8 cellular contexts compared by ENCODE assay signal in genomic region chr15:58475573-58476524, GRCh38. TPM values are rescaled to one million over a fixed set of nuclear protein-coding genes. Genes with fewer than 3 reads are reported as not detected.
DNase-seq lines count a peak whose midpoint lies in the region; ATAC-seq lines count a peak whose summit lies in the region.

No MANE protein-coding gene starts in this region.

- H3K9me3 Mint-ChIP-seq in activated naive CD8-positive, alpha-beta T cell treated with anti-CD3 and anti-CD28 coated beads for 36 hours = peaks cover 8% of the 10 kb centered on the region

- DNase-seq in Daoy (ENCODE audit: low read depth) (peak; percentile 70), NCI-H187 treated with DMSO at 0.1 percent for 48 hours (lab: John Stamatoyannopoulos, UW) (peak; percentile 71), left lobe of liver (ENCODE audit: low spot score) (peak; percentile 83)
- no peak for DNase-seq in activated naive CD8-positive, alpha-beta T cell treated with anti-CD3 and anti-CD28 coated beads for 36 hours

- H3K27me3 Mint-ChIP-seq in activated naive CD8-positive, alpha-beta T cell treated with anti-CD3 and anti-CD28 coated beads for 36 hours = no peaks in the 10 kb centered on the region

- ATAC-seq in left lobe of liver = peak; percentile 74
- no peak for ATAC-seq in GM18520 (IDR thresholded peaks at IDR 0.05; ENCODE audit: unreplicated experiment)
- no peak for ATAC-seq in GM18907 (IDR thresholded peaks at IDR 0.05; ENCODE audit: unreplicated experiment)
- no peak for ATAC-seq in GM21619 (IDR thresholded peaks at IDR 0.05; ENCODE audit: unreplicated experiment)
- ATAC-seq in GM21576 (IDR thresholded peaks at IDR 0.05; ENCODE audit: unreplicated experiment) = no peak

- H3K4me3 Mint-ChIP-seq in activated naive CD8-positive, alpha-beta T cell treated with anti-CD3 and anti-CD28 coated beads for 36 hours = peak overlapping the region; percentile 42

- peaks cover 18% of the 10 kb centered on the region for H3K36me3 Mint-ChIP-seq in activated naive CD8-positive, alpha-beta T cell treated with anti-CD3 and anti-CD28 coated beads for 36 hours

- H3K27ac Mint-ChIP-seq in activated naive CD8-positive, alpha-beta T cell treated with anti-CD3 and anti-CD28 coated beads for 36 hours = peak overlapping the region; percentile 98

- peaks cover 64% of the 10 kb centered on the region for H3K4me1 Mint-ChIP-seq in activated naive CD8-positive, alpha-beta T cell treated with anti-CD3 and anti-CD28 coated beads for 36 hours

RNA-seq across cellular contexts. Expression of gene LIPC, which starts 44.1 kb away (rescaled TPM):
- total RNA-seq in Daoy (2014; rRNA removed; shearing (Covaris generic)) = 0.74 and 1.5 TPM in 2 replicates
- total RNA-seq in activated naive CD8-positive, alpha-beta T cell treated with anti-CD3 and anti-CD28 coated beads for 36 hours = 1 to 10 TPM; 1.5 to 1.8 TPM
- 202 TPM for total RNA-seq in left lobe of liver

Comparison
In these comparisons a context has a peak if more than half of its experiments do, and no peak if none do; other contexts are left out.
1. RNA of gene LIPC, which starts 44.1 kb away (total RNA-seq): 202 TPM in left lobe of liver (single experiment); 1.5 to 1.8 TPM in activated naive CD8-positive, alpha-beta T cell treated with anti-CD3 and anti-CD28 coated beads for 36 hours and 0.74 to 1.5 TPM in Daoy; every median in the first group is over 10 times any median in the second.